Comparison of ENCODE assay signal across 1 cellular context in the genomic region with DNA sequence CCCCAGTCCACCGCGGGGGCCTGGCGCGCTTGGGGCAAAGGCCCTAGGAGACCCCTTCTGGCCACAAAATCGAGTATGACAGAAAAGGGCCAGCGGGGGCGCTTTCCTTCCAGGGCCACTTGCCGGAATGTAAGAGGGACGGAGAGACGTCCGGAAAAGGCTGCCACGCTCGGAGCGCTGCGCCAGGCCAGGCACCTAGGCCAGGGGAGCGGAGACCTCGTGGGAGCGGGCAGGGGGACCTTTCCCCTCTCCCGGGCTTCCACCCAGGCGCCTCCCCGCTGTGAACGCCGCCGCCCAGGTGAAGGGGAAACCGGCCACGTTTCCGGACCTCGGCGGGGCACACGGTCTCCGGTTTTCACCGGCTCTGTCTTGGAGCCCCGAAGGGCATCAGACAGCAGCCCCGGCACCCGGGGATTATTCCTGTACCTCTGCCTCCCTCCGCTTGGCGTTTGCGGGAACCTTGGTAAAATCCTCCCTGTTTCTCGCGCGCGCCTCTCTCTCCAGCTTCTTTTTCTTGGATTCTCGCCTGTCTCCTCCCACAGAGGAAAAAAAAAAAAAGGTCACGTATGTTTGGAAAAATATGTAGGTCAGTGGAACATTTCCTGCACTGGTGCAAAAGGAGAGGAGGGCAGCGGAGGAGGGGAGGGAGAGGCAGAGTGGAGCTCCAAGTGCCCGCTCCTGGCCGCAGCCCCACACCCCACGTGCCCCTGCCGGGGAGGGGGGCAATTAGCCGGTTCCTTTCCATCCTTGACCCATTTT.
A peak's percentile ranks its signal among the peaks of the same experiment; 100 is the strongest.
TF ChIP-seq lines count a peak whose summit lies in the region.

No MANE protein-coding gene starts in this region.

TF ChIP-seq in HepG2, 621 proteins besides CTCF, POLR2A, EP300 and RAD21 (continued from another document and continues in another):
- peak; percentile 80; the same call in 1 of the 2 replicates for TF ChIP-seq NFAT5 (CRISPR knock-in tag; IDR thresholded peaks at IDR 0.05)
- TF ChIP-seq GABPB1 (CRISPR knock-in tag; IDR thresholded peaks at IDR 0.05) = peak; percentile 74; the same call in 1 of the 2 replicates
- TF ChIP-seq, protein P1, sequence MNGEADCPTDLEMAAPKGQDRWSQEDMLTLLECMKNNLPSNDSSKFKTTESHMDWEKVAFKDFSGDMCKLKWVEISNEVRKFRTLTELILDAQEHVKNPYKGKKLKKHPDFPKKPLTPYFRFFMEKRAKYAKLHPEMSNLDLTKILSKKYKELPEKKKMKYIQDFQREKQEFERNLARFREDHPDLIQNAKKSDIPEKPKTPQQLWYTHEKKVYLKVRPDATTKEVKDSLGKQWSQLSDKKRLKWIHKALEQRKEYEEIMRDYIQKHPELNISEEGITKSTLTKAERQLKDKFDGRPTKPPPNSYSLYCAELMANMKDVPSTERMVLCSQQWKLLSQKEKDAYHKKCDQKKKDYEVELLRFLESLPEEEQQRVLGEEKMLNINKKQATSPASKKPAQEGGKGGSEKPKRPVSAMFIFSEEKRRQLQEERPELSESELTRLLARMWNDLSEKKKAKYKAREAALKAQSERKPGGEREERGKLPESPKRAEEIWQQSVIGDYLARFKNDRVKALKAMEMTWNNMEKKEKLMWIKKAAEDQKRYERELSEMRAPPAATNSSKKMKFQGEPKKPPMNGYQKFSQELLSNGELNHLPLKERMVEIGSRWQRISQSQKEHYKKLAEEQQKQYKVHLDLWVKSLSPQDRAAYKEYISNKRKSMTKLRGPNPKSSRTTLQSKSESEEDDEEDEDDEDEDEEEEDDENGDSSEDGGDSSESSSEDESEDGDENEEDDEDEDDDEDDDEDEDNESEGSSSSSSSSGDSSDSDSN (CRISPR knock-in tag; IDR thresholded peaks at IDR 0.05) = peak; percentile 97
- peak; percentile 76 for TF ChIP-seq ZGPAT (CRISPR knock-in tag; IDR thresholded peaks at IDR 0.05)
- TF ChIP-seq AHDC1 (CRISPR knock-in tag; IDR thresholded peaks at IDR 0.05; ENCODE audit: borderline replicate concordance) = 0 out of 2 replicates have a peak, but pooled peaks have one; percentile 26
- TF ChIP-seq ZNF136 (CRISPR knock-in tag; IDR thresholded peaks at IDR 0.05; ENCODE audit: low read depth) = peak; percentile 57; the same call in 1 of the 2 replicates
- peak; percentile 93; the same call in 1 of the 2 replicates for TF ChIP-seq ZNF414 (CRISPR knock-in tag; IDR thresholded peaks at IDR 0.05)
- no peak for TF ChIP-seq ZNF207 (IDR thresholded peaks at IDR 0.05; ENCODE audit: borderline replicate concordance)
- TF ChIP-seq ATF5 (CRISPR knock-in tag; IDR thresholded peaks at IDR 0.05; ENCODE audit: low read depth) = 0 out of 2 replicates have a peak, but pooled peaks have one; percentile 74
- no peak; the same call in 1 of the 2 replicates for TF ChIP-seq ZSCAN21 (CRISPR knock-in tag; IDR thresholded peaks at IDR 0.05; ENCODE audit: borderline replicate concordance)
- TF ChIP-seq MLLT10 (CRISPR knock-in tag; IDR thresholded peaks at IDR 0.05) = no peak
- TF ChIP-seq E2F2 (CRISPR knock-in tag; IDR thresholded peaks at IDR 0.05; ENCODE audit: borderline replicate concordance) = 0 out of 2 replicates have a peak, but pooled peaks have one; percentile 12
- no peak for TF ChIP-seq ZNF335 (CRISPR knock-in tag; IDR thresholded peaks at IDR 0.05)
- TF ChIP-seq HIC2 (CRISPR knock-in tag; IDR thresholded peaks at IDR 0.05; ENCODE audit: low read depth) = peak; percentile 68
- TF ChIP-seq, protein P2, sequence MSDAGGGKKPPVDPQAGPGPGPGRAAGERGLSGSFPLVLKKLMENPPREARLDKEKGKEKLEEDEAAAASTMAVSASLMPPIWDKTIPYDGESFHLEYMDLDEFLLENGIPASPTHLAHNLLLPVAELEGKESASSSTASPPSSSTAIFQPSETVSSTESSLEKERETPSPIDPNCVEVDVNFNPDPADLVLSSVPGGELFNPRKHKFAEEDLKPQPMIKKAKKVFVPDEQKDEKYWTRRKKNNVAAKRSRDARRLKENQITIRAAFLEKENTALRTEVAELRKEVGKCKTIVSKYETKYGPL (CRISPR knock-in tag; IDR thresholded peaks at IDR 0.05) = no peak; the same call in 1 of the 2 replicates
- TF ChIP-seq CEBPG (CRISPR knock-in tag; IDR thresholded peaks at IDR 0.05) = no peak
- TF ChIP-seq HOMEZ (CRISPR knock-in tag; IDR thresholded peaks at IDR 0.05; ENCODE audit: low read depth) = no peak
- no peak for TF ChIP-seq CCAR2 (optimal IDR thresholded peaks at IDR 0.05; ENCODE audit: low read depth, low read length)
- TF ChIP-seq MAF1 (CRISPR knock-in tag; IDR thresholded peaks at IDR 0.05; ENCODE audit: borderline replicate concordance) = peak; percentile 32; the same call in 1 of the 2 replicates
